ENCODE assay signal across 8 cellular contexts in the genomic region with DNA sequence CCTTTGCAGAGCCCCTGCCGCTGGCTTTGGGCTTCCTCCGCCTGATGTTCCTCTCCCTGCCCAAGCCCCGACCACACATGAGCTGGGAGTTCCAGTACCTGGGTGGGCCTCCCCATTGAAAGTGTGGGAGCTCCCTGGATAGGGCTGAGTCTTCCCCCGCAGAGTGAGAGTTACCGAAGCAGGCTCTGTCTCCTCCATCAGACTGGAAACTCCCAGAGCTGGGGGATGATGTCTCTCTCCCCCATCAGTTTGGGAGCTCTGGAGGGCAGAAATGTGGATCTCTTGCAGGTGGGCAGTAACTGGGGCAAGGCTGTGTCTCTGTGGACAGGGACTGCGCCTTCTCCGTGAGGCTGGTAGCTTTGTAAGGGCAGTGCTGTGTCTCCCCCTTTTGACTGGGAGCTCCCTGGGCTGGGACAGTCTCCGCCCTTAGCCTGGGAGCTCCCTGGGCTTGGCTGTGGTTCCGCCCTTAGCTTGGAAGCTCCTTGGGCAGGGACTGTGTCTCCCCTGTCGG. TPM values are rescaled to one million over a fixed set of nuclear protein-coding genes. Genes with fewer than 3 reads are reported as not detected.
A peak's percentile ranks its signal among the peaks of the same experiment; 100 is the strongest.
DNase-seq lines count a peak whose midpoint lies in the region; ATAC-seq and TF ChIP-seq lines count a peak whose summit lies in the region.

No MANE protein-coding gene starts in this region.

- H3K14ac ChIP-seq in H9 (ENCODE audit: insufficient read depth, low read length): peak overlapping the region; percentile 85; the same call in 1 of the 2 replicates

- no peak overlapping the region for H2BK5ac ChIP-seq in H9 (ENCODE audit: insufficient read length, low read length)

- H3K9me3 Mint-ChIP-seq in H9: no peaks in the 10 kb centered on the region
- H3K9me3 Mint-ChIP-seq in activated CD4-positive, alpha-beta memory T cell treated with anti-CD3 and anti-CD28 coated beads, Interleukin-2, amount 10 ng/mL, durations not matched to agents 7 days and 5 days: no peaks in the 10 kb centered on the region

- H3K4me1 ChIP-seq in H9 (ENCODE audit: insufficient read depth, low read length) (no peaks in the 10 kb centered on the region), neutrophil (ENCODE audit: control insufficient read depth in 1 of 2, insufficient read depth in 1 of 2, low read depth in 1 of 2, low read length in 1 of 2) (peaks cover 17 to 21% of the 10 kb centered on the region in 2 experiments)

- H4K20me1 ChIP-seq in H9 (ENCODE audit: control insufficient read depth, insufficient read depth, insufficient read length): no peaks in the 10 kb centered on the region

- CTCF ChIA-PET in activated CD4-positive, alpha-beta memory T cell treated with anti-CD3 and anti-CD28 coated beads, Interleukin-2, amount 10 ng/mL, durations not matched to agents 7 days and 5 days (lab: Charles Lee): interaction anchor here (0.6 to 2.8 kb wide), 13 partner anchors 19 to 579 kb away, joined by 3 to 11 read pairs (median 3); a partner anchor contains a TSS

- ATAC-seq in HG02852 (IDR thresholded peaks at IDR 0.05; ENCODE audit: unreplicated experiment) (no peak), GM19397 (IDR thresholded peaks at IDR 0.05; ENCODE audit: unreplicated experiment) (no peak)

- H4K91ac ChIP-seq in H9 (ENCODE audit: insufficient read length, low read depth, low read length): no peak overlapping the region

- H4K5ac ChIP-seq in H9 (ENCODE audit: insufficient read length, low read depth, low read length): no peak overlapping the region

- H3T11ph ChIP-seq in H9 (ENCODE audit: low read length): no peak overlapping the region

- peaks cover 9 to 12% of the 10 kb centered on the region in 2 experiments for H3K4me1 Mint-ChIP-seq in H9
- peaks cover 19% of the 10 kb centered on the region for H3K4me1 Mint-ChIP-seq in activated CD4-positive, alpha-beta memory T cell treated with anti-CD3 and anti-CD28 coated beads, Interleukin-2, amount 10 ng/mL, durations not matched to agents 7 days and 5 days

- no peaks in the 10 kb centered on the region for H3K27me3 ChIP-seq in H9 (ENCODE audit: insufficient read depth, low read length)
- H3K27me3 ChIP-seq in neutrophil: no peaks in the 10 kb centered on the region

- no peak overlapping the region for H3K23ac ChIP-seq in H9 (ENCODE audit: insufficient read length, low read depth, low read length)

- H3K4me2 ChIP-seq in H9 (ENCODE audit: insufficient read depth, insufficient read length, low read length): peak overlapping the region; percentile 91

- H3K36me3 ChIP-seq in neutrophil: peaks cover 40% of the 10 kb centered on the region

- H3K9ac ChIP-seq in H9 (ENCODE audit: extremely low read depth, insufficient read length, low read length): peak overlapping the region; percentile 73

- no peak for TF ChIP-seq CTCF in H9 (conservative IDR thresholded peaks at IDR 0.05)
- TF ChIP-seq CTCF in foreskin fibroblast (IDR thresholded peaks at IDR 0.05; ENCODE audit: low read depth, low read length): peak; percentile 24
- no peak for TF ChIP-seq CTCF in neutrophil (IDR thresholded peaks at IDR 0.05)
- no peak for TF ChIP-seq CTCF in GM10266 (IDR thresholded peaks at IDR 0.05; ENCODE audit: control insufficient read depth, insufficient read depth, low read depth, missing control alignments)

- H3K9me3 ChIP-seq in H9 (ENCODE audit: control insufficient read depth, low read depth, low read length): no peaks in the 10 kb centered on the region
- H3K9me3 ChIP-seq in neutrophil: no peaks in the 10 kb centered on the region

- no peak overlapping the region for H2BK120ac ChIP-seq in H9 (ENCODE audit: low read depth, low read length, poor library complexity, severe bottlenecking)

- H4K8ac ChIP-seq in H9 (replicated peaks; ENCODE audit: insufficient read length, low read depth, low read length): no peak overlapping the region

- peak overlapping the region; percentile 0 for H3K18ac ChIP-seq in H9 (ENCODE audit: insufficient read length, low read depth, low read length)

- WGBS in H9 (ENCODE audit: extremely low coverage, insufficient read length, low lambda C conversion rate): no CpG with 5 or more reads among the region's 10 CpGs

- peak overlapping the region; percentile 86 to 92 for H3K4me3 Mint-ChIP-seq in H9
- H3K4me3 Mint-ChIP-seq in activated CD4-positive, alpha-beta memory T cell treated with anti-CD3 and anti-CD28 coated beads, Interleukin-2, amount 10 ng/mL, durations not matched to agents 7 days and 5 days: peak overlapping the region; percentile 95

- DNase-seq in A172 (ENCODE audit: low spot score) (peak; percentile 55), H9 (peak; percentile 50), foreskin fibroblast (peak; percentile 65 to 86), GM10266 (ENCODE audit: extremely low spot score) (no peak)
- DNase-seq in activated CD4-positive, alpha-beta memory T cell treated with anti-CD3 and anti-CD28 coated beads, Interleukin-2, amount 10 ng/mL, durations not matched to agents 7 days and 5 days: no peak

- H3K23me2 ChIP-seq in H9 (ENCODE audit: insufficient read length, low read depth, low read length, poor library complexity, severe bottlenecking): peaks cover 11% of the 10 kb centered on the region

- peaks cover 2% of the 10 kb centered on the region; the same call in 1 of the 2 replicates for H3K27me3 Mint-ChIP-seq in H9 (ENCODE audit: low read depth)
- no peaks in the 10 kb centered on the region for H3K27me3 Mint-ChIP-seq in activated CD4-positive, alpha-beta memory T cell treated with anti-CD3 and anti-CD28 coated beads, Interleukin-2, amount 10 ng/mL, durations not matched to agents 7 days and 5 days

- peaks cover 6% of the 10 kb centered on the region; the same call in 1 of the 2 replicates for H3K79me2 ChIP-seq in H9 (ENCODE audit: insufficient read depth, low read length)

- H3K79me1 ChIP-seq in H9 (ENCODE audit: insufficient read depth, low read depth, low read length, poor library complexity, severe bottlenecking): peaks cover 8% of the 10 kb centered on the region

- H3K56ac ChIP-seq in H9 (ENCODE audit: insufficient read length, low read depth, low read length): no peak overlapping the region

- no peak overlapping the region for H2AFZ ChIP-seq in H9 (ENCODE audit: low read length)

- no peak overlapping the region for H2BK20ac ChIP-seq in H9 (ENCODE audit: low read depth, low read length, poor library complexity, severe bottlenecking)

- H3K4me3 ChIP-seq in foreskin fibroblast (ENCODE audit: low read depth in 1 of 2, low read length in 2 of 2) (peak overlapping the region; percentile 70 to 81), neutrophil (ENCODE audit: low read depth in 1 of 2, low read length in 1 of 2) (peak overlapping the region; percentile 62 to 85)

- no peak overlapping the region for H2BK12ac ChIP-seq in H9 (ENCODE audit: insufficient read length, low read depth, low read length)

- H2AK5ac ChIP-seq in H9 (ENCODE audit: insufficient read length, low read length): no peak overlapping the region

- H3K27ac Mint-ChIP-seq in H9: peak overlapping the region; percentile 75 to 95 (median 82); a peak in 5 of 7 replicates
- peak overlapping the region; percentile 80 for H3K27ac Mint-ChIP-seq in activated CD4-positive, alpha-beta memory T cell treated with anti-CD3 and anti-CD28 coated beads, Interleukin-2, amount 10 ng/mL, durations not matched to agents 7 days and 5 days

- H3K4ac ChIP-seq in H9 (ENCODE audit: low read depth, low read length): no peak overlapping the region

- no peak overlapping the region for H2BK15ac ChIP-seq in H9 (ENCODE audit: low read depth, low read length)

- POLR2A ChIA-PET in activated CD4-positive, alpha-beta memory T cell treated with anti-CD3 and anti-CD28 coated beads, Interleukin-2, amount 10 ng/mL, durations not matched to agents 7 days and 5 days (lab: Charles Lee): interaction anchor here (0.6 to 4.5 kb wide), 17 partner anchors 9 to 569 kb away, joined by 3 to 58 read pairs (median 4); a partner anchor contains a TSS

- peaks cover 11 to 33% (median 31%) of the 10 kb centered on the region in 3 experiments; a peak in 5 of 7 replicates for H3K36me3 Mint-ChIP-seq in H9 (ENCODE audit: insufficient read depth in 1 of 3, low read depth in 3 of 3)
- peaks cover 25% of the 10 kb centered on the region for H3K36me3 Mint-ChIP-seq in activated CD4-positive, alpha-beta memory T cell treated with anti-CD3 and anti-CD28 coated beads, Interleukin-2, amount 10 ng/mL, durations not matched to agents 7 days and 5 days (ENCODE audit: low read depth)

- H3K27ac ChIP-seq in H9 (ENCODE audit: insufficient read length, low read depth, low read length) (no peak overlapping the region), neutrophil (peak overlapping the region; percentile 79)

RNA-seq across cellular contexts. Expression of a gene that starts 0.8 kb away (rescaled TPM):
- 41.3 and 41.6 TPM in 2 replicates for total RNA-seq in A172 (2014; rRNA removed; shearing (Covaris generic))
- total RNA-seq in H9 (2021): 82.2 and 82.5 TPM in 2 replicates
- 10 to 100 TPM; 76.2 to 78.4 TPM for total RNA-seq in activated CD4-positive, alpha-beta memory T cell treated with anti-CD3 and anti-CD28 coated beads, Interleukin-2, amount 10 ng/mL, durations not matched to agents 7 days and 5 days

RNA-seq across cellular contexts. Expression of a gene that starts 14.9 kb away (rescaled TPM):
- 1.1 and 2.7 TPM in 2 replicates for total RNA-seq in A172 (2014; rRNA removed; shearing (Covaris generic))
- 0.68 TPM in 2 replicates for total RNA-seq in H9 (2021)
- total RNA-seq in activated CD4-positive, alpha-beta memory T cell treated with anti-CD3 and anti-CD28 coated beads, Interleukin-2, amount 10 ng/mL, durations not matched to agents 7 days and 5 days: under 1 TPM; 0.35 to 0.48 TPM

RNA-seq across cellular contexts. Expression of a gene that starts 47.1 kb away (rescaled TPM):
- total RNA-seq in A172 (2014; rRNA removed; shearing (Covaris generic)): 29.7 and 30.8 TPM in 2 replicates
- total RNA-seq in H9 (2021): 42.7 and 48.5 TPM in 2 replicates
- 10 to 100 TPM; 30.6 to 32.7 TPM for total RNA-seq in activated CD4-positive, alpha-beta memory T cell treated with anti-CD3 and anti-CD28 coated beads, Interleukin-2, amount 10 ng/mL, durations not matched to agents 7 days and 5 days

RNA-seq across cellular contexts. Expression of a gene that starts 47.2 kb away (rescaled TPM):
- total RNA-seq in A172 (2014; rRNA removed; shearing (Covaris generic)): 0.48 and 3.0 TPM in 2 replicates
- total RNA-seq in H9 (2021): 4.7 and 6.7 TPM in 2 replicates
- 1 to 10 TPM; 3.8 to 4.4 TPM for total RNA-seq in activated CD4-positive, alpha-beta memory T cell treated with anti-CD3 and anti-CD28 coated beads, Interleukin-2, amount 10 ng/mL, durations not matched to agents 7 days and 5 days

RNA-seq across cellular contexts. Expression of a gene that starts 53.0 kb away (rescaled TPM):
- total RNA-seq in A172 (2014; rRNA removed; shearing (Covaris generic)): 1.7 and 2.2 TPM in 2 replicates
- 19.2 and 21.4 TPM in 2 replicates for total RNA-seq in H9 (2021)
- total RNA-seq in activated CD4-positive, alpha-beta memory T cell treated with anti-CD3 and anti-CD28 coated beads, Interleukin-2, amount 10 ng/mL, durations not matched to agents 7 days and 5 days: 10 to 100 TPM; 16.8 to 18.6 TPM

Comparison
In these comparisons a context has a peak if more than half of its experiments do, and no peak if none do; other contexts are left out.
1. DNase-seq: peak in A172 (single experiment), H9 (single experiment) and foreskin fibroblast (2 of 2); none in activated CD4-positive, alpha-beta memory T cell treated with anti-CD3 and anti-CD28 coated beads, Interleukin-2, amount 10 ng/mL, durations not matched to agents 7 days and 5 days (single experiment) and GM10266 (single experiment).